Comparison of ENCODE assay signal across 1 cellular context in genomic region chr10:110857265-110858158, GRCh38.
TF ChIP-seq lines count a peak whose summit lies in the region.

No MANE protein-coding gene starts in this region.

TF ChIP-seq in HEK293, 187 proteins besides CTCF, POLR2A, EP300 and RAD21 (continued from another document):
- TF ChIP-seq REST (tag by site-specific recombination; IDR thresholded peaks at IDR 0.05) (no peak), ZNF777 (tag by site-specific recombination; IDR thresholded peaks at IDR 0.05; ENCODE audit: borderline replicate concordance) (no peak), ZNF518A (tag by site-specific recombination; conservative IDR thresholded peaks at IDR 0.05; ENCODE audit: low read depth) (0 out of 2 replicates have a peak, but pooled peaks have one; percentile 18), ZNF792 (tag by site-specific recombination; IDR thresholded peaks at IDR 0.05) (no peak), ZBTB48 (tag by site-specific recombination; IDR thresholded peaks at IDR 0.05) (peak; percentile 54; the same call in 1 of the 2 replicates), ZFHX2 (tag by site-specific recombination; conservative IDR thresholded peaks at IDR 0.05) (peak; percentile 62), ZNF600 (tag by site-specific recombination; IDR thresholded peaks at IDR 0.05) (peak; percentile 93), ZNF223 (tag by site-specific recombination; IDR thresholded peaks at IDR 0.05) (peak; percentile 79; the same call in 1 of the 2 replicates), ZNF174 (tag by site-specific recombination; IDR thresholded peaks at IDR 0.05) (no peak), ZNF692 (tag by site-specific recombination; IDR thresholded peaks at IDR 0.05) (peak; percentile 75)
- TF ChIP-seq, protein P1, sequence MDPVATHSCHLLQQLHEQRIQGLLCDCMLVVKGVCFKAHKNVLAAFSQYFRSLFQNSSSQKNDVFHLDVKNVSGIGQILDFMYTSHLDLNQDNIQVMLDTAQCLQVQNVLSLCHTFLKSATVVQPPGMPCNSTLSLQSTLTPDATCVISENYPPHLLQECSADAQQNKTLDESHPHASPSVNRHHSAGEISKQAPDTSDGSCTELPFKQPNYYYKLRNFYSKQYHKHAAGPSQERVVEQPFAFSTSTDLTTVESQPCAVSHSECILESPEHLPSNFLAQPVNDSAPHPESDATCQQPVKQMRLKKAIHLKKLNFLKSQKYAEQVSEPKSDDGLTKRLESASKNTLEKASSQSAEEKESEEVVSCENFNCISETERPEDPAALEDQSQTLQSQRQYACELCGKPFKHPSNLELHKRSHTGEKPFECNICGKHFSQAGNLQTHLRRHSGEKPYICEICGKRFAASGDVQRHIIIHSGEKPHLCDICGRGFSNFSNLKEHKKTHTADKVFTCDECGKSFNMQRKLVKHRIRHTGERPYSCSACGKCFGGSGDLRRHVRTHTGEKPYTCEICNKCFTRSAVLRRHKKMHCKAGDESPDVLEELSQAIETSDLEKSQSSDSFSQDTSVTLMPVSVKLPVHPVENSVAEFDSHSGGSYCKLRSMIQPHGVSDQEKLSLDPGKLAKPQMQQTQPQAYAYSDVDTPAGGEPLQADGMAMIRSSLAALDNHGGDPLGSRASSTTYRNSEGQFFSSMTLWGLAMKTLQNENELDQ (tag by site-specific recombination; IDR thresholded peaks at IDR 0.05; ENCODE audit: low read depth), result no peak
